In genomic region chr1:208205216-208206013, GRCh38 we compare ENCODE assay signal across 21 cellular contexts. TPM values are rescaled to one million over a fixed set of nuclear protein-coding genes. Genes with fewer than 3 reads are reported as not detected.
DNase-seq lines count a peak whose midpoint lies in the region; ATAC-seq, FAIRE-seq and TF ChIP-seq lines count a peak whose summit lies in the region.
"Had no signal": no experiment of that assay in that cellular context is flagged by ENCODE, and none has a peak within 500 bp of the region (broad histone marks: within the 10 kb centered on the region; RNA-seq: fewer than 3 reads in every experiment).

No MANE protein-coding gene starts in this region.

- H3K27ac ChIP-seq in heart right ventricle (peak overlapping the region; percentile 19 to 89 (median 73)), endothelial cell of umbilical vein (ENCODE audit: insufficient read depth, low read depth, low read length) (peak overlapping the region; percentile 92), prostate gland (peak overlapping the region; percentile 48), uterus (peak overlapping the region; percentile 12 to 59), GM23338 (ENCODE audit: low read depth) (no peak overlapping the region)
- H3K27ac ChIP-seq: foreskin keratinocyte had no signal

- ATAC-seq in heart right ventricle: no peak
- no peak for ATAC-seq in GM23338
- ATAC-seq in GM19452 (IDR thresholded peaks at IDR 0.05; ENCODE audit: unreplicated experiment): no peak
- ATAC-seq: activated T-cell treated with anti-CD3 and anti-CD28 coated beads, Interleukin-2, amount 50 U/mL, for 4 hours; foreskin keratinocyte had no signal

- H3K4me2 ChIP-seq in endothelial cell of umbilical vein (ENCODE audit: insufficient read depth, low read length) (peak overlapping the region; percentile 61), GM23338 (no peak overlapping the region)

- H3K27me3 Mint-ChIP-seq in GM23338 (ENCODE audit: insufficient read depth, low read depth, poor library complexity): peaks cover 4% of the 10 kb centered on the region
- H3K27me3 Mint-ChIP-seq: activated CD4-positive, alpha-beta memory T cell treated with anti-CD3 and anti-CD28 coated beads for 36 hours had no signal

- DNase-seq in heart right ventricle (no peak), cardiac septum (ENCODE audit: low spot score) (no peak), endothelial cell of umbilical vein (ENCODE audit: low read depth, low spot score) (no peak), prostate gland (ENCODE audit: low spot score) (no peak), uterus (no peak), A172 (ENCODE audit: low spot score) (no peak), GM23338 (ENCODE audit: low spot score) (no peak)
- DNase-seq: ACHN; activated CD4-positive, alpha-beta memory T cell treated with anti-CD3 and anti-CD28 coated beads for 36 hours; activated naive CD8-positive, alpha-beta T cell treated with anti-CD3 and anti-CD28 coated beads, Interleukin-2, amount 10 ng/mL, durations not matched to agents 7 days and 5 days; activated T-cell treated with anti-CD3 and anti-CD28 coated beads, Interleukin-2, amount 50 U/mL, for 4 hours; central memory CD4-positive, alpha-beta T cell; COR-L47; foreskin keratinocyte; KBM-7; mammary epithelial cell; NCI-H1048 had no signal

- 0 out of 2 replicates have a peak, but pooled peaks cover 6% of the 10 kb centered on the region for H3K9me2 ChIP-seq in GM23338 (ENCODE audit: insufficient read depth)

- no peak for TF ChIP-seq POLR2A in endothelial cell of umbilical vein (IDR thresholded peaks at IDR 0.05; ENCODE audit: low read depth, low read length)
- TF ChIP-seq POLR2A in prostate gland (IDR thresholded peaks at IDR 0.05): no peak
- no peak for TF ChIP-seq POLR2A in uterus (IDR thresholded peaks at IDR 0.05)

- H3K27me3 ChIP-seq in heart right ventricle (no peaks in the 10 kb centered on the region), endothelial cell of umbilical vein (ENCODE audit: control insufficient read depth in 2 of 2, insufficient read depth in 2 of 2, low read length in 2 of 2) (no peaks in the 10 kb centered on the region), prostate gland (replicated peaks; ENCODE audit: insufficient read depth) (no peaks in the 10 kb centered on the region), uterus (no peaks in the 10 kb centered on the region), GM23338 (ENCODE audit: insufficient read depth) (no peaks in the 10 kb centered on the region)
- H3K27me3 ChIP-seq: foreskin keratinocyte had no signal

- H3K4me3 Mint-ChIP-seq in GM23338: no peak overlapping the region
- H3K4me3 Mint-ChIP-seq: activated CD4-positive, alpha-beta memory T cell treated with anti-CD3 and anti-CD28 coated beads for 36 hours; activated naive CD8-positive, alpha-beta T cell treated with anti-CD3 and anti-CD28 coated beads, Interleukin-2, amount 10 ng/mL, durations not matched to agents 7 days and 5 days; activated T-cell treated with anti-CD3 and anti-CD28 coated beads, Interleukin-2, amount 50 U/mL, for 4 hours; endodermal cell had no signal

- 67 to 84% methylated on average over 5 of the region's 5 CpGs for WGBS in heart right ventricle, 2 donors
- WGBS in prostate gland: 83% methylated on average over 5 of the region's 5 CpGs

- CTCF ChIA-PET in endothelial cell of umbilical vein (lab: Charles Lee): interaction anchor here (0.7 to 32.5 kb wide), 5 partner anchors 15 to 73 kb away, joined by 4 to 714 read pairs (median 8); partner anchors contain the start of gene PLXNA2

- peaks cover 7% of the 10 kb centered on the region for H3K4me1 Mint-ChIP-seq in GM23338

- peaks cover 59% of the 10 kb centered on the region for H3K79me2 ChIP-seq in endothelial cell of umbilical vein (ENCODE audit: control insufficient read depth, insufficient read depth, low read length)
- H3K79me2 ChIP-seq in GM23338 (replicated peaks; ENCODE audit: insufficient read depth): no peaks in the 10 kb centered on the region

- POLR2A ChIA-PET in endothelial cell of umbilical vein (lab: Charles Lee): interaction anchor here (2.7 kb wide), 1 partner anchor 15 kb away, joined by 22 read pairs; no protein-coding TSS in a partner anchor

- H3K9ac ChIP-seq in endothelial cell of umbilical vein (replicated peaks; ENCODE audit: extremely low read depth, insufficient read depth, low read length): peak overlapping the region; percentile 74

- H3K36me3 Mint-ChIP-seq in GM23338 (ENCODE audit: low read depth): no peaks in the 10 kb centered on the region
- H3K36me3 Mint-ChIP-seq: activated CD4-positive, alpha-beta memory T cell treated with anti-CD3 and anti-CD28 coated beads for 36 hours; activated naive CD8-positive, alpha-beta T cell treated with anti-CD3 and anti-CD28 coated beads, Interleukin-2, amount 10 ng/mL, durations not matched to agents 7 days and 5 days had no signal

- H3K9me3 Mint-ChIP-seq in GM23338: no peaks in the 10 kb centered on the region
- H3K9me3 Mint-ChIP-seq: activated CD4-positive, alpha-beta memory T cell treated with anti-CD3 and anti-CD28 coated beads for 36 hours; activated naive CD8-positive, alpha-beta T cell treated with anti-CD3 and anti-CD28 coated beads, Interleukin-2, amount 10 ng/mL, durations not matched to agents 7 days and 5 days; activated T-cell treated with anti-CD3 and anti-CD28 coated beads, Interleukin-2, amount 50 U/mL, for 4 hours; endodermal cell had no signal

- H3K4me3 ChIP-seq in heart right ventricle (no peak overlapping the region), endothelial cell of umbilical vein (replicated peaks in 1 of 3; ENCODE audit: insufficient read depth in 1 of 3, low read depth in 1 of 3, low read length in 3 of 3) (no peak overlapping the region), prostate gland (no peak overlapping the region), uterus (no peak overlapping the region), GM23338 (no peak overlapping the region)

- H4K20me1 ChIP-seq in endothelial cell of umbilical vein (replicated peaks; ENCODE audit: control insufficient read depth, extremely low read depth, insufficient read depth, low read length): no peaks in the 10 kb centered on the region
- no peaks in the 10 kb centered on the region for H4K20me1 ChIP-seq in GM23338 (replicated peaks; ENCODE audit: insufficient read depth)

- no peak overlapping the region for H2AFZ ChIP-seq in endothelial cell of umbilical vein (ENCODE audit: low read depth, low read length)
- no peak overlapping the region for H2AFZ ChIP-seq in GM23338

- H3F3A ChIP-seq in GM23338 (replicated peaks; ENCODE audit: low read depth): no peaks in the 10 kb centered on the region

- no peak for FAIRE-seq in endothelial cell of umbilical vein (lab: Jason Lieb, UNC)
- FAIRE-seq: G401.6, H1 had no signal

- H3K36me3 ChIP-seq in heart right ventricle (peaks cover 0 to 39% (median 0%) of the 10 kb centered on the region in 9 donors), endothelial cell of umbilical vein (ENCODE audit: control insufficient read depth in 2 of 2, extremely low read depth in 1 of 2, insufficient read depth in 2 of 2, low read length in 2 of 2) (peaks cover 11 to 15% of the 10 kb centered on the region in 2 experiments), prostate gland (no peaks in the 10 kb centered on the region), uterus (no peaks in the 10 kb centered on the region), GM23338 (ENCODE audit: insufficient read depth) (no peaks in the 10 kb centered on the region)

- intact Hi-C loops in heart right ventricle (cut with DNase I): loop anchor here in 2 of 10 donors (2.0 to 5.0 kb wide), 2 partner anchors 13 to 37 kb away; partner anchors contain the start of gene PLXNA2 (in 1 of the 2)
- intact Hi-C loops in cardiac septum (cut with DNase I): loop anchor here (2.0 kb wide), 1 partner anchor 33 kb away; no protein-coding TSS in a partner anchor
- intact Hi-C loops in endothelial cell of umbilical vein (cut with micrococcal nuclease): loop anchor here (2.0 kb wide), 1 partner anchor 47 kb away; no protein-coding TSS in a partner anchor
- intact Hi-C loops in prostate gland (cut with DNase I): no loop called here
- intact Hi-C loops in uterus (cut with DNase I; ENCODE audit: low total_unique reads): no loop called here

- dilution Hi-C loops in endothelial cell of umbilical vein (cut with MboI; ENCODE audit: extremely low pct_ligation_motif_present, low sequenced_read_pairs): no loop called here

- TF ChIP-seq CTCF in heart right ventricle (IDR thresholded peaks at IDR 0.05): no peak
- TF ChIP-seq CTCF in endothelial cell of umbilical vein (IDR thresholded peaks at IDR 0.05; ENCODE audit: extremely low read depth in 1 of 2, insufficient read depth in 1 of 2, low read depth in 1 of 2, low read length in 2 of 2): no peak
- TF ChIP-seq CTCF in prostate gland (IDR thresholded peaks at IDR 0.05): no peak
- TF ChIP-seq CTCF in uterus (IDR thresholded peaks at IDR 0.05): no peak
- no peak for TF ChIP-seq CTCF in GM23338 (conservative IDR thresholded peaks at IDR 0.05; ENCODE audit: low read depth in 2 of 2)

- H3K9me1 ChIP-seq in endothelial cell of umbilical vein (replicated peaks; ENCODE audit: control insufficient read depth, extremely low read depth, insufficient read depth, low read length): no peaks in the 10 kb centered on the region

- no peak overlapping the region for H3K27ac Mint-ChIP-seq in GM23338
- H3K27ac Mint-ChIP-seq: activated CD4-positive, alpha-beta memory T cell treated with anti-CD3 and anti-CD28 coated beads for 36 hours; activated naive CD8-positive, alpha-beta T cell treated with anti-CD3 and anti-CD28 coated beads, Interleukin-2, amount 10 ng/mL, durations not matched to agents 7 days and 5 days; endodermal cell had no signal

- H3K4me1 ChIP-seq in heart right ventricle: peaks cover 34 to 98% (median 86%) of the 10 kb centered on the region in 9 donors
- H3K4me1 ChIP-seq in endothelial cell of umbilical vein (ENCODE audit: control insufficient read depth, extremely low read depth, insufficient read depth, low read length): peaks cover 93% of the 10 kb centered on the region
- peaks cover 20% of the 10 kb centered on the region for H3K4me1 ChIP-seq in prostate gland (replicated peaks)
- no peaks in the 10 kb centered on the region for H3K4me1 ChIP-seq in uterus
- peaks cover 3% of the 10 kb centered on the region; the same call in 1 of the 2 replicates for H3K4me1 ChIP-seq in GM23338 (ENCODE audit: insufficient read depth)

- no peaks in the 10 kb centered on the region for H3K9me3 ChIP-seq in heart right ventricle
- H3K9me3 ChIP-seq in endothelial cell of umbilical vein (replicated peaks; ENCODE audit: control insufficient read depth, insufficient read depth, low read length): no peaks in the 10 kb centered on the region
- H3K9me3 ChIP-seq in prostate gland: no peaks in the 10 kb centered on the region
- no peaks in the 10 kb centered on the region for H3K9me3 ChIP-seq in uterus

- no TSS peak for BruUV-seq in endothelial cell of umbilical vein (replicated peaks; lab: Mats Ljungman, UMichigan)

RNA-seq across cellular contexts. Expression of gene PLXNA2, which starts 38.8 kb away (rescaled TPM):
- 10 to 100 TPM; 13.4 to 31.6 (median 18.3) TPM for total RNA-seq in heart right ventricle
- polyA plus RNA-seq in heart right ventricle: 10 to 100 TPM in 1 of 2 donors, 1 to 10 TPM in 1; 6.1 to 11.0 TPM
- total RNA-seq in cardiac septum: 23.8 TPM
- 229 and 302 TPM in 2 replicates for total RNA-seq in endothelial cell of umbilical vein
- 42.6 and 43.3 TPM in 2 replicates for polyA plus RNA-seq in endothelial cell of umbilical vein
- polyA plus RNA-seq in endothelial cell of umbilical vein (2011; cell fraction: cytosol; rRNA removed): 45.8 and 46.2 TPM in 2 replicates
- 246 and 252 TPM in 2 replicates for polyA plus RNA-seq in endothelial cell of umbilical vein (2011; cell fraction: nucleus; rRNA removed)
- 71.3 and 100 TPM in 2 replicates for polyA plus RNA-seq in endothelial cell of umbilical vein (2012)
- polyA minus RNA-seq in endothelial cell of umbilical vein: 148 and 179 TPM in 2 replicates
- 4.7 TPM for polyA minus RNA-seq in endothelial cell of umbilical vein (2011; cell fraction: cytosol; rRNA and poly(A)+ RNA removed)
- polyA minus RNA-seq in endothelial cell of umbilical vein (2011; cell fraction: nucleus; rRNA and poly(A)+ RNA removed): 206 and 227 TPM in 2 replicates
- total RNA-seq in prostate gland: 1 to 10 TPM; 7.3 to 8.9 TPM
- total RNA-seq in uterus: 10 to 100 TPM in 2 of 4 donors, 1 to 10 TPM in 2; 5.4 to 94.5 (median 9.5) TPM
- total RNA-seq in A172 (2014; rRNA removed; shearing (Covaris generic)): 6.8 and 15.8 TPM in 2 replicates
- total RNA-seq in GM23338 (2014; rRNA removed; shearing (Covaris generic)): 1.8 and 3.2 TPM in 2 replicates
- 0.40 and 0.45 TPM in 2 replicates for polyA plus RNA-seq in GM23338 (2016; fragmentation: Nextera tagmentation; extraction: Ambion mirVana)

Comparison
In these comparisons a context has a peak if more than half of its experiments do, and no peak if none do; other contexts are left out.
1. intact Hi-C loops: an anchor here in cardiac septum (2.0 kb wide) and endothelial cell of umbilical vein (2.0 kb wide); none called in prostate gland and uterus.